Comparison of ENCODE assay signal across 15 cellular contexts in genomic region chr7:129887865-129888264, GRCh38.
A peak's percentile ranks its signal among the peaks of the same experiment; 100 is the strongest.
DNase-seq lines count a peak whose midpoint lies in the region; ATAC-seq and TF ChIP-seq lines count a peak whose summit lies in the region.
"Had no signal": no experiment of that assay in that cellular context is flagged by ENCODE, and none has a peak within 500 bp of the region (broad histone marks: within the 10 kb centered on the region; RNA-seq: fewer than 3 reads in every experiment).

No MANE protein-coding gene starts in this region.

- no peaks in the 10 kb centered on the region for H3K9me2 ChIP-seq in HCT116 (ENCODE audit: insufficient read depth)

- peak overlapping the region; percentile 83; the same call in 1 of the 2 replicates for H3K27ac Mint-ChIP-seq in WTC11
- peak overlapping the region; percentile 66 for H3K27ac Mint-ChIP-seq in mesothelial cell of epicardium
- H3K27ac Mint-ChIP-seq in stimulated activated naive CD8-positive, alpha-beta T cell treated with anti-CD3 and anti-CD28 coated beads, Interleukin-15, amount 100 ng/mL, for 72 hours = no peak overlapping the region
- H3K27ac Mint-ChIP-seq: CD4-positive, alpha-beta T cell had no signal

- H3K9ac ChIP-seq in HCT116 (ENCODE audit: low read length) = no peak overlapping the region
- H3K9ac ChIP-seq: GM23248 had no signal

- ATAC-seq in HCT116 (no peak), WTC11 (no peak)
- no peak for ATAC-seq in stimulated activated naive CD8-positive, alpha-beta T cell treated with anti-CD3 and anti-CD28 coated beads, Interleukin-15, amount 100 ng/mL, for 72 hours

- CTCF ChIA-PET in HCT116 (lab: Charles Lee) (no interaction called here), WTC11 (lab: Charles Lee) (interaction anchor here (1.3 kb wide), 1 partner anchor 63 kb away, joined by 3 read pairs; no protein-coding TSS in a partner anchor)

- TF ChIP-seq RAD21 in HCT116 (IDR thresholded peaks at IDR 0.05; ENCODE audit: low read depth) = no peak

- POLR2A ChIA-PET in HCT116 (lab: Charles Lee) = interaction anchor here (1.3 kb wide), 1 partner anchor 10 kb away, joined by 4 read pairs; no protein-coding TSS in a partner anchor
- POLR2A ChIA-PET in WTC11 (lab: Charles Lee) = interaction anchor here (1.2 kb wide), 1 partner anchor 64 kb away, joined by 3 read pairs; no protein-coding TSS in a partner anchor

- TF ChIP-seq CTCF in HCT116 (IDR thresholded peaks at IDR 0.05 in 2 of 3, conservative IDR thresholded peaks at IDR 0.05 in 1 of 3; ENCODE audit: borderline replicate concordance in 1 of 3, insufficient read depth in 1 of 3, low read depth in 2 of 3, low read length in 2 of 3) (no peak), WTC11 (IDR thresholded peaks at IDR 0.05) (no peak), mesothelial cell of epicardium (IDR thresholded peaks at IDR 0.05; ENCODE audit: unreplicated experiment) (no peak), thyroid gland (IDR thresholded peaks at IDR 0.05) (no peak), ascending aorta (IDR thresholded peaks at IDR 0.05) (no peak)

- no peaks in the 10 kb centered on the region for H3K9me3 ChIP-seq in HCT116 (ENCODE audit: control insufficient read depth in 1 of 2, insufficient read depth in 1 of 2, low read depth in 1 of 2, low read length in 2 of 2)
- H3K9me3 ChIP-seq in thyroid gland = no peaks in the 10 kb centered on the region
- H3K9me3 ChIP-seq in ascending aorta = no peaks in the 10 kb centered on the region
- H3K9me3 ChIP-seq: SJCRH30 had no signal

- H3K27ac ChIP-seq in HCT116 (ENCODE audit: low read depth, low read length) = peak overlapping the region; percentile 31; the same call in 1 of the 2 replicates
- H3K27ac ChIP-seq in thyroid gland = peak overlapping the region in 2 of 3 donors; percentile 2 to 62
- peak overlapping the region in 1 of 2 donors; percentile 27 for H3K27ac ChIP-seq in ascending aorta
- H3K27ac ChIP-seq: GM23248, SJCRH30 had no signal

- H3K4me3 Mint-ChIP-seq in WTC11 (no peak overlapping the region), mesothelial cell of epicardium (no peak overlapping the region)
- H3K4me3 Mint-ChIP-seq in stimulated activated naive CD8-positive, alpha-beta T cell treated with anti-CD3 and anti-CD28 coated beads, Interleukin-15, amount 100 ng/mL, for 72 hours = no peak overlapping the region
- H3K4me3 Mint-ChIP-seq: CD4-positive, alpha-beta T cell had no signal

- no peak overlapping the region for H3K4me2 ChIP-seq in HCT116 (ENCODE audit: low read length)

- DNase-seq in HCT116 (ENCODE audit: low read depth, low spot score) (no peak), WTC11 (ENCODE audit: low spot score) (no peak), mesothelial cell of epicardium (ENCODE audit: low spot score in 2 of 2, unreplicated experiment in 2 of 2) (no peak), thyroid gland (no peak), ascending aorta (ENCODE audit: low spot score in 2 of 2) (no peak), DMS79 (lab: John Stamatoyannopoulos, UW) (no peak)
- DNase-seq in stimulated activated naive CD8-positive, alpha-beta T cell treated with anti-CD3 and anti-CD28 coated beads, Interleukin-15, amount 100 ng/mL, for 72 hours = no peak
- DNase-seq: CD4-positive, alpha-beta T cell; GF-D8; GM23248; NCI-H1417; NCI-H187 treated with DMSO at 0.1 percent for 48 hours; NCI-H2171; NCI-H446 treated with DMSO at 0.1 percent for 48 hours; SJCRH30 had no signal

- H4K20me1 ChIP-seq in HCT116 (ENCODE audit: insufficient read depth) = no peaks in the 10 kb centered on the region

- no peak overlapping the region for H2AFZ ChIP-seq in HCT116 (ENCODE audit: low read depth, low read length, poor library complexity, severe bottlenecking)
- H2AFZ ChIP-seq: GM23248 had no signal

- H3K27me3 ChIP-seq in HCT116 (ENCODE audit: insufficient read depth, low read length) (no peaks in the 10 kb centered on the region), thyroid gland (no peaks in the 10 kb centered on the region), ascending aorta (no peaks in the 10 kb centered on the region)
- H3K27me3 ChIP-seq: SJCRH30 had no signal

- H3K4me1 Mint-ChIP-seq in WTC11 (peaks cover 15% of the 10 kb centered on the region), mesothelial cell of epicardium (peaks cover 24% of the 10 kb centered on the region)
- H3K4me1 Mint-ChIP-seq in stimulated activated naive CD8-positive, alpha-beta T cell treated with anti-CD3 and anti-CD28 coated beads, Interleukin-15, amount 100 ng/mL, for 72 hours = no peaks in the 10 kb centered on the region

- intact Hi-C loops in HCT116 (cut with micrococcal nuclease) = no loop called here
- intact Hi-C loops in thyroid gland (cut with DNase I) = no loop called here
- intact Hi-C loops in ascending aorta (cut with DNase I) = no loop called here

- peaks cover 75% of the 10 kb centered on the region for H3K79me2 ChIP-seq in HCT116 (ENCODE audit: insufficient read depth, low read length)

- no peaks in the 10 kb centered on the region for H3K27me3 Mint-ChIP-seq in WTC11 (ENCODE audit: low read depth)
- H3K27me3 Mint-ChIP-seq in mesothelial cell of epicardium (ENCODE audit: low read depth) = no peaks in the 10 kb centered on the region
- H3K27me3 Mint-ChIP-seq in stimulated activated naive CD8-positive, alpha-beta T cell treated with anti-CD3 and anti-CD28 coated beads, Interleukin-15, amount 100 ng/mL, for 72 hours = no peaks in the 10 kb centered on the region
- H3K27me3 Mint-ChIP-seq: CD4-positive, alpha-beta T cell had no signal

- H3K4me1 ChIP-seq in HCT116 (ENCODE audit: control insufficient read depth in 1 of 2, insufficient read depth in 2 of 2, low read length in 2 of 2) (peaks cover 36 to 42% of the 10 kb centered on the region in 2 experiments; a peak in 3 of 4 replicates), thyroid gland (peaks cover 28 to 33% of the 10 kb centered on the region in 2 donors), ascending aorta (peaks cover 5 to 42% of the 10 kb centered on the region in 2 donors)
- H3K4me1 ChIP-seq: SJCRH30 had no signal

- RAD21 ChIA-PET in HCT116 (lab: Charles Lee; ENCODE audit: low non-redundant PET in 1 of 2, low total read pairs in 2 of 2, uncharacterized antibody in 2 of 2, unreplicated experiment in 2 of 2) = no interaction called here

- no peak for TF ChIP-seq POLR2A in HCT116 (IDR thresholded peaks at IDR 0.05; ENCODE audit: borderline replicate concordance, extremely low read depth, insufficient read depth, insufficient read length)
- no peak for TF ChIP-seq POLR2A in thyroid gland (IDR thresholded peaks at IDR 0.05)

- 82 to 83% methylated on average over 1 of the region's 1 CpG for WGBS in thyroid gland, 2 donors

- H3K36me3 ChIP-seq in HCT116 (ENCODE audit: control insufficient read depth in 1 of 2, insufficient read depth in 2 of 2, low read length in 2 of 2) (peaks cover 0 to 3% of the 10 kb centered on the region in 2 experiments; a peak in 1 of 4 replicates), thyroid gland (no peaks in the 10 kb centered on the region), ascending aorta (no peaks in the 10 kb centered on the region)
- H3K36me3 ChIP-seq: SJCRH30 had no signal

- peaks cover 3% of the 10 kb centered on the region; the same call in 1 of the 2 replicates for H3K36me3 Mint-ChIP-seq in WTC11
- H3K36me3 Mint-ChIP-seq in mesothelial cell of epicardium = peaks cover 7% of the 10 kb centered on the region

- BruUV-seq in HCT116 (replicated peaks; lab: Mats Ljungman, UMichigan) = no TSS peak

- H3K4me3 ChIP-seq in HCT116 (replicated peaks in 1 of 2; ENCODE audit: low read depth in 1 of 2, low read length in 2 of 2) (no peak overlapping the region), thyroid gland (replicated peaks in 1 of 3) (no peak overlapping the region), ascending aorta (no peak overlapping the region)
- H3K4me3 ChIP-seq: GM23248, SJCRH30 had no signal

- no peaks in the 10 kb centered on the region for H3K9me3 Mint-ChIP-seq in WTC11
- H3K9me3 Mint-ChIP-seq in mesothelial cell of epicardium = no peaks in the 10 kb centered on the region
- no peaks in the 10 kb centered on the region for H3K9me3 Mint-ChIP-seq in stimulated activated naive CD8-positive, alpha-beta T cell treated with anti-CD3 and anti-CD28 coated beads, Interleukin-15, amount 100 ng/mL, for 72 hours
- H3K9me3 Mint-ChIP-seq: CD4-positive, alpha-beta T cell had no signal

TF ChIP-seq in HCT116, 20 proteins besides CTCF, POLR2A, EP300 and RAD21 (continues in another document):
- no peak for TF ChIP-seq SRF (IDR thresholded peaks at IDR 0.05; ENCODE audit: low read depth)
- TF ChIP-seq, protein P1, sequence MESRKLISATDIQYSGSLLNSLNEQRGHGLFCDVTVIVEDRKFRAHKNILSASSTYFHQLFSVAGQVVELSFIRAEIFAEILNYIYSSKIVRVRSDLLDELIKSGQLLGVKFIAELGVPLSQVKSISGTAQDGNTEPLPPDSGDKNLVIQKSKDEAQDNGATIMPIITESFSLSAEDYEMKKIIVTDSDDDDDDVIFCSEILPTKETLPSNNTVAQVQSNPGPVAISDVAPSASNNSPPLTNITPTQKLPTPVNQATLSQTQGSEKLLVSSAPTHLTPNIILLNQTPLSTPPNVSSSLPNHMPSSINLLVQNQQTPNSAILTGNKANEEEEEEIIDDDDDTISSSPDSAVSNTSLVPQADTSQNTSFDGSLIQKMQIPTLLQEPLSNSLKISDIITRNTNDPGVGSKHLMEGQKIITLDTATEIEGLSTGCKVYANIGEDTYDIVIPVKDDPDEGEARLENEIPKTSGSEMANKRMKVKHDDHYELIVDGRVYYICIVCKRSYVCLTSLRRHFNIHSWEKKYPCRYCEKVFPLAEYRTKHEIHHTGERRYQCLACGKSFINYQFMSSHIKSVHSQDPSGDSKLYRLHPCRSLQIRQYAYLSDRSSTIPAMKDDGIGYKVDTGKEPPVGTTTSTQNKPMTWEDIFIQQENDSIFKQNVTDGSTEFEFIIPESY (IDR thresholded peaks at IDR 0.05; ENCODE audit: extremely low read depth, insufficient replicate concordance, low read length) = no peak

TF ChIP-seq in WTC11, 78 proteins besides CTCF, POLR2A, EP300 and RAD21 (continues in another document):
- TF ChIP-seq ZNF317 (CRISPR knock-in tag; IDR thresholded peaks at IDR 0.05; ENCODE audit: borderline replicate concordance, low read depth) (no peak), HMGA2 (CRISPR knock-in tag; IDR thresholded peaks at IDR 0.05) (no peak), GABPB1 (CRISPR knock-in tag; IDR thresholded peaks at IDR 0.05) (no peak)

Comparison
In these comparisons a context has a peak if more than half of its experiments do, and no peak if none do; other contexts are left out.
1. H3K27ac Mint-ChIP-seq: peak in WTC11 (single experiment) and mesothelial cell of epicardium (single experiment); none in stimulated activated naive CD8-positive, alpha-beta T cell treated with anti-CD3 and anti-CD28 coated beads, Interleukin-15, amount 100 ng/mL, for 72 hours (0 of 2).